In genomic region chr2:234710587-234710986, GRCh38 we compare ENCODE assay signal across 1 cellular context.
TF ChIP-seq lines count a peak whose summit lies in the region.

No MANE protein-coding gene starts in this region.

TF ChIP-seq in HepG2, 621 proteins besides CTCF, POLR2A, EP300 and RAD21 (continued from another document and continues in another):
- no peak for TF ChIP-seq ZNF704 (CRISPR knock-in tag; IDR thresholded peaks at IDR 0.05; ENCODE audit: borderline replicate concordance)
- no peak for TF ChIP-seq KDM3A (CRISPR knock-in tag; IDR thresholded peaks at IDR 0.05; ENCODE audit: low read depth)
- peak; percentile 39; the same call in 1 of the 2 replicates for TF ChIP-seq ZMYM4 (CRISPR knock-in tag; IDR thresholded peaks at IDR 0.05)
- TF ChIP-seq AFF4 (CRISPR knock-in tag; IDR thresholded peaks at IDR 0.05): no peak
- TF ChIP-seq KLF15 (CRISPR knock-in tag; IDR thresholded peaks at IDR 0.05; ENCODE audit: borderline replicate concordance): no peak
- no peak for TF ChIP-seq ZNF703 (CRISPR knock-in tag; IDR thresholded peaks at IDR 0.05; ENCODE audit: borderline replicate concordance)
- TF ChIP-seq ZNF615 (CRISPR knock-in tag; IDR thresholded peaks at IDR 0.05; ENCODE audit: borderline replicate concordance): no peak
- no peak for TF ChIP-seq GLI4 (CRISPR knock-in tag; IDR thresholded peaks at IDR 0.05; ENCODE audit: borderline replicate concordance)
- TF ChIP-seq ZNF775 (CRISPR knock-in tag; IDR thresholded peaks at IDR 0.05; ENCODE audit: borderline replicate concordance): no peak
- no peak for TF ChIP-seq MTF1 (CRISPR knock-in tag; IDR thresholded peaks at IDR 0.05)
- TF ChIP-seq GATAD2A (CRISPR knock-in tag; IDR thresholded peaks at IDR 0.05): peak; percentile 42; the same call in 1 of the 2 replicates
- TF ChIP-seq THAP8 (CRISPR knock-in tag; IDR thresholded peaks at IDR 0.05; ENCODE audit: borderline replicate concordance): no peak
- TF ChIP-seq ZNF569 (CRISPR knock-in tag; IDR thresholded peaks at IDR 0.05; ENCODE audit: borderline replicate concordance): no peak
- no peak for TF ChIP-seq FOXK2 (IDR thresholded peaks at IDR 0.05)
- TF ChIP-seq SOX6 (IDR thresholded peaks at IDR 0.05): no peak
- peak; percentile 76 for TF ChIP-seq SOX6 (CRISPR knock-in tag; IDR thresholded peaks at IDR 0.05)
- TF ChIP-seq MZF1 (CRISPR knock-in tag; IDR thresholded peaks at IDR 0.05; ENCODE audit: borderline replicate concordance): no peak
- no peak for TF ChIP-seq ZBTB1 (CRISPR knock-in tag; IDR thresholded peaks at IDR 0.05; ENCODE audit: borderline replicate concordance)
- no peak for TF ChIP-seq ZNF576 (CRISPR knock-in tag; IDR thresholded peaks at IDR 0.05)
- TF ChIP-seq DRAP1 (CRISPR knock-in tag; IDR thresholded peaks at IDR 0.05): 0 out of 2 replicates have a peak, but pooled peaks have one; percentile 19
- TF ChIP-seq POGZ (CRISPR knock-in tag; IDR thresholded peaks at IDR 0.05): 0 out of 2 replicates have a peak, but pooled peaks have one; percentile 37
- TF ChIP-seq ZNF205 (CRISPR knock-in tag; IDR thresholded peaks at IDR 0.05): no peak
- TF ChIP-seq CREM (IDR thresholded peaks at IDR 0.05): no peak
- no peak for TF ChIP-seq CREM (CRISPR knock-in tag; IDR thresholded peaks at IDR 0.05)
- TF ChIP-seq TARDBP (CRISPR knock-in tag; IDR thresholded peaks at IDR 0.05): peak; percentile 60; the same call in 1 of the 2 replicates
- TF ChIP-seq RELA (CRISPR knock-in tag; IDR thresholded peaks at IDR 0.05): no peak
- no peak for TF ChIP-seq TERF1 (CRISPR knock-in tag; IDR thresholded peaks at IDR 0.05)
- TF ChIP-seq AGO2 (optimal IDR thresholded peaks at IDR 0.05; ENCODE audit: low read depth, low read length): no peak
- 0 out of 2 replicates have a peak, but pooled peaks have one; percentile 20 for TF ChIP-seq NFIC (IDR thresholded peaks at IDR 0.05; ENCODE audit: low read length)
- no peak for TF ChIP-seq RFX5 (IDR thresholded peaks at IDR 0.05; ENCODE audit: low read depth, low read length)
- TF ChIP-seq MIER2 (CRISPR knock-in tag; IDR thresholded peaks at IDR 0.05): no peak
- no peak for TF ChIP-seq TRAFD1 (CRISPR knock-in tag; IDR thresholded peaks at IDR 0.05; ENCODE audit: borderline replicate concordance)
- no peak for TF ChIP-seq ZKSCAN5 (CRISPR knock-in tag; IDR thresholded peaks at IDR 0.05)
- TF ChIP-seq ZNF546 (CRISPR knock-in tag; conservative IDR thresholded peaks at IDR 0.05): no peak
- TF ChIP-seq ZNF614 (CRISPR knock-in tag; IDR thresholded peaks at IDR 0.05; ENCODE audit: borderline replicate concordance): no peak
- TF ChIP-seq BCL3 (CRISPR knock-in tag; IDR thresholded peaks at IDR 0.05): peak; percentile 14; the same call in 1 of the 2 replicates
- TF ChIP-seq ZNF639 (CRISPR knock-in tag; conservative IDR thresholded peaks at IDR 0.05): no peak
- TF ChIP-seq U2AF1 (optimal IDR thresholded peaks at IDR 0.05; ENCODE audit: low read depth, low read length): no peak
- no peak for TF ChIP-seq TFDP2 (CRISPR knock-in tag; IDR thresholded peaks at IDR 0.05)
- TF ChIP-seq NFE2 (CRISPR knock-in tag; IDR thresholded peaks at IDR 0.05): no peak
- TF ChIP-seq SP5 (CRISPR knock-in tag; IDR thresholded peaks at IDR 0.05; ENCODE audit: borderline replicate concordance, low read depth): peak; percentile 90; the same call in 1 of the 2 replicates
- no peak for TF ChIP-seq ZNF124 (CRISPR knock-in tag; IDR thresholded peaks at IDR 0.05)
- no peak for TF ChIP-seq ZNF562 (CRISPR knock-in tag; IDR thresholded peaks at IDR 0.05; ENCODE audit: borderline replicate concordance)
- no peak for TF ChIP-seq ZNF350 (CRISPR knock-in tag; IDR thresholded peaks at IDR 0.05; ENCODE audit: borderline replicate concordance, low read depth)
- TF ChIP-seq ZNF724P (CRISPR knock-in tag; IDR thresholded peaks at IDR 0.05; ENCODE audit: borderline replicate concordance): no peak
- TF ChIP-seq ZNF460 (CRISPR knock-in tag; IDR thresholded peaks at IDR 0.05; ENCODE audit: borderline replicate concordance): no peak
- TF ChIP-seq ZBTB4 (CRISPR knock-in tag; IDR thresholded peaks at IDR 0.05; ENCODE audit: borderline replicate concordance): no peak
- TF ChIP-seq SKIL (CRISPR knock-in tag; IDR thresholded peaks at IDR 0.05; ENCODE audit: borderline replicate concordance): no peak
